In the genomic region with DNA sequence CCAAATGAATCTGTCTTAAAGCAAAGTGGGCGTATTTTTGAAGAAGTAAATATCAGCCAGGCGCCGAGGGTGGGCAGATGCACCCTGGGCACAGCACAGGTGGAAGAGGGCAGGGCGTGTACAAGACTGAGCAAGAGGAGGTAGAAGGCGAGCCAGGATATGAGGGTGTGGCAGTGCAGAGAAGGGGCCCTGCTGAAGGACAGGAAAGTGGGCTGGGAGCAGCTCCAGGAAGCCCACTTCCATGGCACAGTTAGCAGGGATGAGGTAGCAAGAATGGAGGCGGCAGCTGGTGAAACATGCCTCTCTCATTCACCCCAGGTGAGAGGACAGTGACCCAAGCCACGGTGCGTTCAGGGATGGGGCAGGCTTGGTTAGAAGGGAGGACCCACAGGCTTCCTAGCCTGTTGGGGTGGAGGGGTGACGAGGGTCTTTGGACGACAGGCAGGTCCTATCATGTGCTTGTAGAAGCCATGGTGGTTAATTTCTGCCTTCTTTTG, we compare ENCODE assay signal across 10 cellular contexts.
DNase-seq lines count a peak whose midpoint lies in the region; ATAC-seq and TF ChIP-seq lines count a peak whose summit lies in the region.
"Had no signal": no experiment of that assay in that cellular context is flagged by ENCODE, and none has a peak within 500 bp of the region (broad histone marks: within the 10 kb centered on the region; RNA-seq: fewer than 3 reads in every experiment).

No MANE protein-coding gene starts in this region.

- peaks cover 12% of the 10 kb centered on the region for H3K36me3 Mint-ChIP-seq in activated CD4-positive, alpha-beta memory T cell treated with anti-CD3 and anti-CD28 coated beads for 36 hours

- peak overlapping the region; percentile 82 for H2BK15ac ChIP-seq in mesenchymal stem cell (ENCODE audit: low read depth, poor library complexity, severe bottlenecking)

- H3K36me3 ChIP-seq in mesenchymal stem cell (ENCODE audit: control insufficient read depth in 1 of 2, insufficient read depth in 2 of 2, low read depth in 1 of 2, low read length in 2 of 2) (peaks cover 26 to 49% of the 10 kb centered on the region in 2 experiments), vagina (no peaks in the 10 kb centered on the region)

- H3K18ac ChIP-seq in mesenchymal stem cell (ENCODE audit: low read depth in 1 of 2, low read length in 2 of 2): peak overlapping the region; percentile 79 to 82

- peak overlapping the region; percentile 47 to 77 for H3K4ac ChIP-seq in mesenchymal stem cell (ENCODE audit: low read depth in 1 of 2, low read length in 2 of 2)

- peaks cover 6% of the 10 kb centered on the region for H3K79me1 ChIP-seq in mesenchymal stem cell (replicated peaks; ENCODE audit: low read length, poor library complexity, severe bottlenecking)

- peak overlapping the region; percentile 66 for H4K8ac ChIP-seq in mesenchymal stem cell (ENCODE audit: low read length)

- H3K9me3 ChIP-seq in mesenchymal stem cell (ENCODE audit: control insufficient read depth, low read length): no peaks in the 10 kb centered on the region
- H3K9me3 ChIP-seq in vagina: no peaks in the 10 kb centered on the region

- peak overlapping the region; percentile 21 for H3K4me3 Mint-ChIP-seq in activated CD4-positive, alpha-beta memory T cell treated with anti-CD3 and anti-CD28 coated beads for 36 hours

- peak overlapping the region; percentile 75 for H2BK120ac ChIP-seq in mesenchymal stem cell (ENCODE audit: low read depth, low read length)

- H3K4me2 ChIP-seq in mesenchymal stem cell (ENCODE audit: low read length, poor library complexity, severe bottlenecking): no peak overlapping the region

- 92% methylated on average over 10 of the region's 10 CpGs for WGBS in mesenchymal stem cell

- ATAC-seq in HG02623 (IDR thresholded peaks at IDR 0.05; ENCODE audit: unreplicated experiment) (no peak), GM19328 (IDR thresholded peaks at IDR 0.05; ENCODE audit: unreplicated experiment) (no peak)

- no peaks in the 10 kb centered on the region for H3K9me3 Mint-ChIP-seq in activated CD4-positive, alpha-beta memory T cell treated with anti-CD3 and anti-CD28 coated beads for 36 hours

- no peaks in the 10 kb centered on the region for H3K27me3 Mint-ChIP-seq in activated CD4-positive, alpha-beta memory T cell treated with anti-CD3 and anti-CD28 coated beads for 36 hours

- H2BK12ac ChIP-seq in mesenchymal stem cell (ENCODE audit: low read length in 2 of 2): peak overlapping the region; percentile 73 to 95

- TF ChIP-seq POLR2A in vagina (IDR thresholded peaks at IDR 0.05): no peak

- no peak overlapping the region for H3K23ac ChIP-seq in mesenchymal stem cell (ENCODE audit: low read length in 2 of 2)

- no peak overlapping the region for H3K9ac ChIP-seq in mesenchymal stem cell (ENCODE audit: low read length)

- H2BK5ac ChIP-seq in mesenchymal stem cell (ENCODE audit: low read depth, low read length, poor library complexity, severe bottlenecking): no peak overlapping the region

- no peak overlapping the region for H3K4me3 ChIP-seq in mesenchymal stem cell (ENCODE audit: insufficient read depth in 1 of 2, low read depth in 1 of 2, low read length in 2 of 2)
- no peak overlapping the region for H3K4me3 ChIP-seq in vagina

- H3K27ac ChIP-seq in mesenchymal stem cell (ENCODE audit: low read length, poor library complexity, severe bottlenecking) (no peak overlapping the region), vagina (peak overlapping the region; percentile 54)
- H3K27ac ChIP-seq: C4-2B had no signal

- no peak for TF ChIP-seq CTCF in vagina (IDR thresholded peaks at IDR 0.05)

- peaks cover 21% of the 10 kb centered on the region for H3K4me1 ChIP-seq in mesenchymal stem cell (ENCODE audit: control insufficient read depth, insufficient read depth, low read depth, low read length)
- H3K4me1 ChIP-seq in vagina: peaks cover 23% of the 10 kb centered on the region

- H3K4me1 Mint-ChIP-seq in activated CD4-positive, alpha-beta memory T cell treated with anti-CD3 and anti-CD28 coated beads for 36 hours (ENCODE audit: low read depth): peaks cover 84% of the 10 kb centered on the region

- CTCF ChIA-PET in activated CD4-positive, alpha-beta memory T cell treated with anti-CD3 and anti-CD28 coated beads for 36 hours (lab: Charles Lee): interaction anchor here (1.0 to 5.0 kb wide), 9 partner anchors 12 to 263 kb away, joined by 3 to 23 read pairs (median 10); a partner anchor contains a TSS

- no peak overlapping the region for H2AK5ac ChIP-seq in mesenchymal stem cell (ENCODE audit: low read length, severe bottlenecking)

- intact Hi-C loops in activated CD4-positive, alpha-beta memory T cell treated with anti-CD3 and anti-CD28 coated beads for 36 hours (cut with micrococcal nuclease): loop anchor here (1.0 to 10.0 kb wide), 11 partner anchors 12 to 261 kb away; a partner anchor contains a TSS
- intact Hi-C loops in vagina (cut with DNase I): no loop called here

- POLR2A ChIA-PET in activated CD4-positive, alpha-beta memory T cell treated with anti-CD3 and anti-CD28 coated beads for 36 hours (lab: Charles Lee): interaction anchor here (0.6 to 4.4 kb wide), 12 partner anchors 11 to 165 kb away, joined by 3 to 60 read pairs (median 19); a partner anchor contains a TSS

- H3K27me3 ChIP-seq in mesenchymal stem cell (ENCODE audit: control insufficient read depth in 1 of 2, insufficient read depth in 1 of 2, low read length in 2 of 2) (no peaks in the 10 kb centered on the region), vagina (no peaks in the 10 kb centered on the region)

- H4K91ac ChIP-seq in mesenchymal stem cell (ENCODE audit: low read length): peak overlapping the region; percentile 94

- no peak overlapping the region for H2AFZ ChIP-seq in mesenchymal stem cell (ENCODE audit: low read depth, low read length)

- H3K27ac Mint-ChIP-seq in activated CD4-positive, alpha-beta memory T cell treated with anti-CD3 and anti-CD28 coated beads for 36 hours: peak overlapping the region; percentile 98

- peak; percentile 44 for DNase-seq in stimulated activated CD4-positive, alpha-beta T cell treated with anti-CD3 and anti-CD28 coated beads, Interleukin-15, amount 100 ng/mL, for 24 hours
- DNase-seq in stimulated activated CD4-positive, alpha-beta T cell treated with anti-CD3 and anti-CD28 coated beads, Interleukin-2, amount 100 ng/mL, for 24 hours: no peak
- DNase-seq in activated CD4-positive, alpha-beta memory T cell treated with anti-CD3 and anti-CD28 coated beads for 36 hours: peak; percentile 53
- no peak for DNase-seq in mesenchymal stem cell
- no peak for DNase-seq in vagina (ENCODE audit: extremely low spot score in 2 of 2)
- no peak for DNase-seq in NCI-H69 (lab: John Stamatoyannopoulos, UW)
- DNase-seq: left cardiac atrium had no signal

- peak overlapping the region in 1 of 2 experiments; percentile 22 for H3K14ac ChIP-seq in mesenchymal stem cell (ENCODE audit: low read length in 2 of 2)

Comparison
In these comparisons a context has a peak if more than half of its experiments do, and no peak if none do; other contexts are left out.
1. DNase-seq: peak in stimulated activated CD4-positive, alpha-beta T cell treated with anti-CD3 and anti-CD28 coated beads, Interleukin-15, amount 100 ng/mL, for 24 hours (single experiment) and activated CD4-positive, alpha-beta memory T cell treated with anti-CD3 and anti-CD28 coated beads for 36 hours (single experiment); none in stimulated activated CD4-positive, alpha-beta T cell treated with anti-CD3 and anti-CD28 coated beads, Interleukin-2, amount 100 ng/mL, for 24 hours (0 of 2), mesenchymal stem cell (single experiment), vagina (0 of 2) and NCI-H69 (single experiment).